28 cellular contexts compared by ENCODE assay signal in genomic region chr7:78179827-78180226, GRCh38.
"Had no signal": no experiment of that assay in that cellular context is flagged by ENCODE, and none has a peak within 500 bp of the region (broad histone marks: within the 10 kb centered on the region; RNA-seq: fewer than 3 reads in every experiment).

No MANE protein-coding gene starts in this region.

- DNase-seq: Kasumi-1, MG63, MM.1S, MV-4-11, NCI-H1048, NCI-H1092, NCI-H1105, NCI-H1105 treated with DMSO at 0.1 percent for 48 hours, NCI-H1417, NCI-H1417 treated with DMSO at 0.1 percent for 48 hours, NCI-H1436, NCI-H1436 treated with DMSO at 0.1 percent for 48 hours, NCI-H146, NCI-H187, NCI-H187 treated with DMSO at 0.1 percent for 48 hours, NCI-H2029, NCI-H2029 treated with DMSO at 0.1 percent for 48 hours, NCI-H2081 treated with DMSO at 0.1 percent for 48 hours, NCI-H2107, NCI-H2171, NCI-H2227 treated with DMSO at 0.1 percent for 48 hours, NCI-H226, NCI-H345, NCI-H446, NCI-H446 treated with DMSO at 0.1 percent for 48 hours, NCI-H510A, NCI-H510A treated with DMSO at 0.1 percent for 48 hours, NCI-H524 treated with DMSO at 0.1 percent for 48 hours had no signal

- H3K27me3 ChIP-seq: MG63 had no signal

- H3K36me3 ChIP-seq: MG63 had no signal

- H3K4me3 ChIP-seq: MG63 had no signal

- H3K9me3 ChIP-seq: MG63 had no signal
